In the genomic region with DNA sequence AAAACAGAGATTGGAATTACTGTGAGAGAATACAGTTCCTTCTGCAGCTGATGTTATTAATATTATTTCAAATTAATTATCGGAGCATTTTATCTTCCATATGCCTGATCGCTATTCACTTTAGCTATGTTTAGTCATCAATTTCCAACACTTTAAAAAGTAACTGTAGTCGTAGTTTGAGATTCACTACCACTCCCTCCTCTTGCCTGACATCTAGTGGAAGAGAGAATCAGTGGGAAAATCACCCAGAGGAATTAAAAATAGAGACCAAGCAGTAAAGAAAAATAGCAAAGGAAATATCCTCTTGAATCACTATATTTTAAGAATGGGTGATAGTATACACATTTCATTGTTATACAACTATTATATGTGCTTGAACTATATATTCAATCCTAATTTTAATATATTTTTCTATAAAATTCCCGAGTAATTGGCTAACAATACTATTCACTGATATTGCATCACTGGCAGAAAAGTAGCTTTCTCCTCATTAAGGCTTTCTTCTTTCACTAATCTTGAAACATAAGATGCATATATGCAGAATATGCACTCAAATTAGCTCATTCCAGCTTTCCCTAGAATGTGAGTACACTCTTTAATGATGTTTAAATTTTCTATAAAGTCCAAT, we compare ENCODE assay signal across 8 cellular contexts.
DNase-seq lines count a peak whose midpoint lies in the region; ATAC-seq lines count a peak whose summit lies in the region.

No MANE protein-coding gene starts in this region.

- H3K9me3 ChIP-seq in CD8-positive, alpha-beta memory T cell (ENCODE audit: low read length): no peaks in the 10 kb centered on the region

- no peak for ATAC-seq in HG03135 (IDR thresholded peaks at IDR 0.05; ENCODE audit: unreplicated experiment)

- no peak overlapping the region for H3K27ac Mint-ChIP-seq in CD8-positive, alpha-beta memory T cell
- H3K27ac Mint-ChIP-seq in activated naive CD4-positive, alpha-beta T cell treated with anti-CD3 and anti-CD28 coated beads, Interleukin-2, amount 10 ng/mL, durations not matched to agents 7 days and 5 days: no peak overlapping the region

- no peaks in the 10 kb centered on the region for H3K4me1 Mint-ChIP-seq in CD8-positive, alpha-beta memory T cell
- H3K4me1 Mint-ChIP-seq in activated naive CD4-positive, alpha-beta T cell treated with anti-CD3 and anti-CD28 coated beads, Interleukin-2, amount 10 ng/mL, durations not matched to agents 7 days and 5 days: no peaks in the 10 kb centered on the region

- H3K4me3 Mint-ChIP-seq in CD8-positive, alpha-beta memory T cell: no peak overlapping the region
- no peak overlapping the region for H3K4me3 Mint-ChIP-seq in activated naive CD4-positive, alpha-beta T cell treated with anti-CD3 and anti-CD28 coated beads, Interleukin-2, amount 10 ng/mL, durations not matched to agents 7 days and 5 days

- POLR2A ChIA-PET in CD8-positive, alpha-beta memory T cell (lab: Charles Lee): no interaction called here

- CTCF ChIA-PET in CD8-positive, alpha-beta memory T cell (lab: Charles Lee): no interaction called here
- CTCF ChIA-PET in activated naive CD4-positive, alpha-beta T cell treated with anti-CD3 and anti-CD28 coated beads, Interleukin-2, amount 10 ng/mL, durations not matched to agents 7 days and 5 days (lab: Charles Lee): no interaction called here

- H3K4me3 ChIP-seq in CD8-positive, alpha-beta memory T cell (ENCODE audit: low read length): no peak overlapping the region

- H3K27me3 ChIP-seq in CD8-positive, alpha-beta memory T cell (ENCODE audit: insufficient read depth, low read length, poor library complexity, severe bottlenecking): no peaks in the 10 kb centered on the region

- H3K4me1 ChIP-seq in CD8-positive, alpha-beta memory T cell (ENCODE audit: insufficient read depth, low read length): no peaks in the 10 kb centered on the region

- DNase-seq in COLO829 (ENCODE audit: low spot score) (peak; percentile 2), HS-5 (ENCODE audit: low read depth) (peak; percentile 30), SHP77 (lab: John Stamatoyannopoulos, UW) (peak; percentile 9 to 15), iPS-NIHi11 (ENCODE audit: low spot score) (peak; percentile 13), NCI-H1048 (lab: John Stamatoyannopoulos, UW) (no peak)
- no peak for DNase-seq in CD8-positive, alpha-beta memory T cell
- DNase-seq in activated naive CD4-positive, alpha-beta T cell treated with anti-CD3 and anti-CD28 coated beads, Interleukin-2, amount 10 ng/mL, durations not matched to agents 7 days and 5 days: no peak

- no peaks in the 10 kb centered on the region for H3K27me3 Mint-ChIP-seq in CD8-positive, alpha-beta memory T cell
- no peaks in the 10 kb centered on the region for H3K27me3 Mint-ChIP-seq in activated naive CD4-positive, alpha-beta T cell treated with anti-CD3 and anti-CD28 coated beads, Interleukin-2, amount 10 ng/mL, durations not matched to agents 7 days and 5 days

- no peaks in the 10 kb centered on the region for H3K36me3 Mint-ChIP-seq in CD8-positive, alpha-beta memory T cell
- no peaks in the 10 kb centered on the region for H3K36me3 Mint-ChIP-seq in activated naive CD4-positive, alpha-beta T cell treated with anti-CD3 and anti-CD28 coated beads, Interleukin-2, amount 10 ng/mL, durations not matched to agents 7 days and 5 days

- H3K36me3 ChIP-seq in CD8-positive, alpha-beta memory T cell (ENCODE audit: insufficient read depth, low read length): no peaks in the 10 kb centered on the region

- peaks cover 2 to 32% (median 9%) of the 10 kb centered on the region in 5 donors for H3K9me3 Mint-ChIP-seq in CD8-positive, alpha-beta memory T cell
- peaks cover 5% of the 10 kb centered on the region for H3K9me3 Mint-ChIP-seq in activated naive CD4-positive, alpha-beta T cell treated with anti-CD3 and anti-CD28 coated beads, Interleukin-2, amount 10 ng/mL, durations not matched to agents 7 days and 5 days

- no peak overlapping the region for H3K27ac ChIP-seq in CD8-positive, alpha-beta memory T cell (ENCODE audit: low read depth, low read length)

Comparison
In these comparisons a context has a peak if more than half of its experiments do, and no peak if none do; other contexts are left out.
1. DNase-seq: peak in COLO829 (single experiment), HS-5 (single experiment), SHP77 (2 of 2) and iPS-NIHi11 (single experiment); none in CD8-positive, alpha-beta memory T cell (0 of 5), NCI-H1048 (single experiment) and activated naive CD4-positive, alpha-beta T cell treated with anti-CD3 and anti-CD28 coated beads, Interleukin-2, amount 10 ng/mL, durations not matched to agents 7 days and 5 days (single experiment).